ENCODE assay signal across 9 cellular contexts in the genomic region with DNA sequence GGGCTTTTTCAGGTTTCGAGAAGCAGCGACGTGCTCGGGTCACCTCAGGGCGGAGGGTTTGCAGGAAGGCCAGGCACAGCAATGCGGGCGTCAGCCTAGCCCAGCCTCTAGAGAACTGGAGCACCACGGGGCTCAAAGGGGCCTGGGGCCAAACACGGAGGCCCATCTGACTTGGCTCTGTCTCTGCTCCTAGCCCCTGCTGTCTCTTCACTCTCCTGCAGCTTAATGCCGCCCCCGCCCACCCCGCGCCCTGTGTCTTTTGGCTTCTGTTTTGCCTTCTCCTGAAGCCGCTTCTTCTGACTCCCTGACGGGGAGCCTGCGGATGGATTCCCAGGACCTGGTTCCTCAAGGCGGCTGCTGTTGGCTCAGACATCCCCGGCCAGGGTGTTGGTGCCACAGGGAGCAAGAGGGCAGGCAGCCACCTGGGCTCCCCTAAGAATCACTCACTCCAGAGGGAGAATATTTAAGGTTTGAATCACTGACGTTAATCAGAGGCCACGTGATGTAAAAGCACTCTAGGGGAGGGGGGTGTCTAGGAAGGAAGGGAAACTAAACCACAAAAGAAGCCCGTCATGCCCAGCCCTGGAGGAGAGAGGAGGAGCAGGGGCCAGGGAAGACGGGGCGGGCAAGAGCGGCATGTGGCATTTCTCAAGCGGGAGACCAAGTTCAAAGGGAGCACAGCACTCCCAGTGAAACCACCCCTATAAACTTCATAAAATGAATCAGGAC. TPM values are rescaled to one million over a fixed set of nuclear protein-coding genes. Genes with fewer than 3 reads are reported as not detected.
DNase-seq lines count a peak whose midpoint lies in the region; ATAC-seq, FAIRE-seq and TF ChIP-seq lines count a peak whose summit lies in the region.
"Had no signal": no experiment of that assay in that cellular context is flagged by ENCODE, and none has a peak within 500 bp of the region (broad histone marks: within the 10 kb centered on the region; RNA-seq: fewer than 3 reads in every experiment).

No MANE protein-coding gene starts in this region.

- POLR2A ChIA-PET in AG04450 (lab: Yijun Ruan, JAX), result interaction anchor here (0.7 kb wide), 1 partner anchor 710 kb away, joined by 4 read pairs; no protein-coding TSS in a partner anchor

- peaks cover 5% of the 10 kb centered on the region; the same call in 1 of the 2 replicates for H3K9me3 ChIP-seq in AG04450 (ENCODE audit: control insufficient read depth, insufficient read depth, low read length)
- H3K9me3 ChIP-seq in astrocyte (ENCODE audit: insufficient read depth, low read depth, low read length), result no peaks in the 10 kb centered on the region
- H3K9me3 ChIP-seq in gastroesophageal sphincter, result no peaks in the 10 kb centered on the region

- H3K4me1 ChIP-seq in astrocyte (ENCODE audit: insufficient read depth, low read length) (peaks cover 16% of the 10 kb centered on the region), gastroesophageal sphincter (no peaks in the 10 kb centered on the region)

- TF ChIP-seq EP300 in gastroesophageal sphincter (IDR thresholded peaks at IDR 0.05), result no peak

- peaks cover 2% of the 10 kb centered on the region for H3K36me3 Mint-ChIP-seq in astrocyte (ENCODE audit: low read depth, unreplicated experiment)

- H3K27ac ChIP-seq in AG04450 (ENCODE audit: low read depth, low read length), result no peak overlapping the region
- peak overlapping the region; percentile 26 for H3K27ac ChIP-seq in astrocyte (ENCODE audit: low read depth, low read length)
- H3K27ac ChIP-seq in gastroesophageal sphincter, result no peak overlapping the region

- TF ChIP-seq POLR2A in gastroesophageal sphincter (IDR thresholded peaks at IDR 0.05), result no peak

- peaks cover 52% of the 10 kb centered on the region for H3K27me3 Mint-ChIP-seq in astrocyte (ENCODE audit: low read depth, unreplicated experiment)

- CTCF ChIA-PET in AG04450 (lab: Charles Lee), result no interaction called here

- 34% methylated on average over 3 of the region's 25 CpGs; no CpG with 5 or more reads in 1 of the 2 donors for WGBS in gastroesophageal sphincter (ENCODE audit: low coverage in 1 of 2), 2 donors

- H3K27me3 ChIP-seq in AG04450 (ENCODE audit: control insufficient read depth, insufficient read depth, low read length), result peaks cover 4% of the 10 kb centered on the region
- H3K27me3 ChIP-seq in astrocyte (ENCODE audit: insufficient read depth, low read length), result no peaks in the 10 kb centered on the region
- H3K27me3 ChIP-seq in gastroesophageal sphincter, result peaks cover 55% of the 10 kb centered on the region

- H3K4me1 Mint-ChIP-seq in astrocyte (ENCODE audit: low read depth, unreplicated experiment), result peaks cover 14% of the 10 kb centered on the region

- peak overlapping the region; percentile 59 for H2AFZ ChIP-seq in astrocyte (ENCODE audit: low read depth, low read length)

- DNase-seq in AG04450 (ENCODE audit: low read depth, low spot score), result peak; percentile 13
- DNase-seq in HCEC 1CT, result peak; percentile 89
- DNase-seq in astrocyte (ENCODE audit: low read depth), result peak; percentile 77
- peak; percentile 94 for DNase-seq in kidney tubule cell (ENCODE audit: low spot score)
- DNase-seq in DMS 273 (lab: John Stamatoyannopoulos, UW; ENCODE audit: unreplicated experiment), result no peak
- DNase-seq in DMS 273 treated with DMSO at 0.1 percent for 48 hours (lab: John Stamatoyannopoulos, UW), result no peak
- DNase-seq: activated CD4-positive, alpha-beta T cell treated with anti-CD3 and anti-CD28 coated beads, Interleukin-2, amount 50 U/mL, for 1 hour had no signal

- peak overlapping the region; percentile 53 for H3K27ac Mint-ChIP-seq in astrocyte (ENCODE audit: unreplicated experiment)

- no peak for ATAC-seq in GM18502 (IDR thresholded peaks at IDR 0.05; ENCODE audit: poor library complexity, unreplicated experiment)
- no peak for ATAC-seq in gastroesophageal sphincter

- TF ChIP-seq CTCF in AG04450 (IDR thresholded peaks at IDR 0.05; ENCODE audit: low read depth, low read length), result no peak
- no peak for TF ChIP-seq CTCF in astrocyte (IDR thresholded peaks at IDR 0.05; ENCODE audit: insufficient read depth, low read depth, low read length)
- no peak for TF ChIP-seq CTCF in gastroesophageal sphincter (IDR thresholded peaks at IDR 0.05)

- H3K4me2 ChIP-seq in astrocyte (ENCODE audit: low read length), result peak overlapping the region; percentile 76

- H3K36me3 ChIP-seq in astrocyte (ENCODE audit: insufficient read depth, low read length) (no peaks in the 10 kb centered on the region), gastroesophageal sphincter (no peaks in the 10 kb centered on the region)

- H4K20me1 ChIP-seq in astrocyte (ENCODE audit: insufficient read depth, low read length), result no peaks in the 10 kb centered on the region

- H3K4me3 ChIP-seq in AG04450 (ENCODE audit: low read depth, low read length) (no peak overlapping the region), astrocyte (ENCODE audit: insufficient read depth, low read depth, low read length) (no peak overlapping the region), gastroesophageal sphincter (no peak overlapping the region)

- no peaks in the 10 kb centered on the region for H3K79me2 ChIP-seq in astrocyte (ENCODE audit: insufficient read depth, low read length)

- no peaks in the 10 kb centered on the region for H3K9me3 Mint-ChIP-seq in astrocyte (ENCODE audit: unreplicated experiment)

- H3K4me3 Mint-ChIP-seq in astrocyte (ENCODE audit: unreplicated experiment), result no peak overlapping the region

- FAIRE-seq in astrocyte (lab: Jason Lieb, UNC), result no peak

- H3K9ac ChIP-seq in astrocyte (ENCODE audit: low read length), result peak overlapping the region; percentile 26

RNA-seq across cellular contexts. Expression of a gene that starts 36.9 kb away (rescaled TPM):
- polyA plus RNA-seq in AG04450 (2011; rRNA removed), result not detected in 2 replicates
- polyA minus RNA-seq in AG04450 (2011; rRNA and poly(A)+ RNA removed), result not detected in 2 replicates
- total RNA-seq in astrocyte (0.09 and 0.24 TPM in 2 replicates), gastroesophageal sphincter (under 1 TPM in 1 of 4 donors, not detected in 3; 0.08 TPM)

Comparison
In these comparisons a context has a peak if more than half of its experiments do, and no peak if none do; other contexts are left out.
1. DNase-seq: peak in AG04450 (single experiment), HCEC 1CT (single experiment), astrocyte (single experiment) and kidney tubule cell (single experiment); none in DMS 273 (single experiment) and DMS 273 treated with DMSO at 0.1 percent for 48 hours (single experiment).